9 cellular contexts compared by ENCODE assay signal in genomic region chr4:79042079-79042674, GRCh38.
A peak's percentile ranks its signal among the peaks of the same experiment; 100 is the strongest.
DNase-seq lines count a peak whose midpoint lies in the region; ATAC-seq and TF ChIP-seq lines count a peak whose summit lies in the region.
"Had no signal": no experiment of that assay in that cellular context is flagged by ENCODE, and none has a peak within 500 bp of the region (broad histone marks: within the 10 kb centered on the region; RNA-seq: fewer than 3 reads in every experiment).

No MANE protein-coding gene starts in this region.

- peak; percentile 68 for TF ChIP-seq RAD21 in Ishikawa (IDR thresholded peaks at IDR 0.05; ENCODE audit: low read depth)

- no peak for TF ChIP-seq EP300 in Ishikawa (IDR thresholded peaks at IDR 0.05; ENCODE audit: borderline replicate concordance)

- no peaks in the 10 kb centered on the region for H3K9me3 Mint-ChIP-seq in Calu3 (ENCODE audit: low read depth, unreplicated experiment)
- H3K9me3 Mint-ChIP-seq in type B pancreatic cell = no peaks in the 10 kb centered on the region

- H3K27ac Mint-ChIP-seq in Calu3 (ENCODE audit: unreplicated experiment) = no peak overlapping the region
- no peak overlapping the region for H3K27ac Mint-ChIP-seq in type B pancreatic cell

- no peak for ATAC-seq in omental fat pad (ENCODE audit: low FRiP score)
- ATAC-seq in HG02938 (IDR thresholded peaks at IDR 0.05; ENCODE audit: unreplicated experiment) = no peak

- peak; percentile 9 for DNase-seq in Calu3
- DNase-seq in SK-MEL-5 (ENCODE audit: low read depth, low spot score) = peak; percentile 56
- peak; percentile 59 to 72 for DNase-seq in cardiac muscle cell (ENCODE audit: low read depth in 1 of 2, low spot score in 1 of 2)
- no peak for DNase-seq in type B pancreatic cell (ENCODE audit: extremely low spot score, unreplicated experiment)
- DNase-seq in 8988T = no peak
- no peak for DNase-seq in omental fat pad (ENCODE audit: low spot score)

- H3K4me1 Mint-ChIP-seq in Calu3 (ENCODE audit: low read depth, unreplicated experiment) = peaks cover 8% of the 10 kb centered on the region
- H3K4me1 Mint-ChIP-seq in type B pancreatic cell (ENCODE audit: unreplicated experiment) = peaks cover 26% of the 10 kb centered on the region

- CTCF ChIA-PET in Calu3 (lab: Charles Lee) = interaction anchor here (0.7 kb wide), 1 partner anchor 1032 kb away, joined by 3 read pairs; no protein-coding TSS in a partner anchor

- H3K27me3 Mint-ChIP-seq in Calu3 (ENCODE audit: unreplicated experiment) (no peaks in the 10 kb centered on the region), type B pancreatic cell (peaks cover 56% of the 10 kb centered on the region)

- no peaks in the 10 kb centered on the region for H3K27me3 ChIP-seq in cardiac muscle cell
- H3K27me3 ChIP-seq: tibial nerve had no signal

- no peaks in the 10 kb centered on the region for H3K36me3 Mint-ChIP-seq in Calu3 (ENCODE audit: insufficient read depth, unreplicated experiment)
- H3K36me3 Mint-ChIP-seq in type B pancreatic cell = no peaks in the 10 kb centered on the region

- in situ Hi-C loops in SK-MEL-5 (cut with HindIII; ENCODE audit: low pct_unique_long_range_greater_than_20kb, low sequenced_read_pairs) = no loop called here

- H3K4me3 ChIP-seq in cardiac muscle cell = no peak overlapping the region
- H3K4me3 ChIP-seq: tibial nerve had no signal

- H3K4me3 Mint-ChIP-seq in Calu3 (ENCODE audit: low read depth, unreplicated experiment) = no peak overlapping the region
- no peak overlapping the region for H3K4me3 Mint-ChIP-seq in type B pancreatic cell

- H3K4me1 ChIP-seq in cardiac muscle cell (ENCODE audit: low read depth) = peaks cover 19% of the 10 kb centered on the region

- peak; percentile 28 for TF ChIP-seq CTCF in Calu3 (IDR thresholded peaks at IDR 0.05; ENCODE audit: unreplicated experiment)
- TF ChIP-seq CTCF in cardiac muscle cell (IDR thresholded peaks at IDR 0.05; ENCODE audit: low read depth, low read length) = peak; percentile 58
- peak; percentile 81 for TF ChIP-seq CTCF in type B pancreatic cell (conservative IDR thresholded peaks at IDR 0.05)
- TF ChIP-seq CTCF in omental fat pad (IDR thresholded peaks at IDR 0.05) = no peak

- no peak overlapping the region for H3K27ac ChIP-seq in cardiac muscle cell
- H3K27ac ChIP-seq: tibial nerve had no signal

- H3K9me3 ChIP-seq in cardiac muscle cell (ENCODE audit: low read depth) = no peaks in the 10 kb centered on the region
- H3K9me3 ChIP-seq: tibial nerve had no signal

- H3K36me3 ChIP-seq in cardiac muscle cell = no peaks in the 10 kb centered on the region
- H3K36me3 ChIP-seq: tibial nerve had no signal

- no TSS peak for BruUV-seq in Calu3 (replicated peaks; lab: Mats Ljungman, UMichigan)

- intact Hi-C loops in Calu3 (cut with micrococcal nuclease; ENCODE audit: unreplicated experiment) = loop anchor here (1.0 to 10.0 kb wide), 4 partner anchors 90 to 1175 kb away; no protein-coding TSS in a partner anchor

TF ChIP-seq in Ishikawa, 13 proteins besides CTCF, POLR2A, EP300 and RAD21:
- TF ChIP-seq TEAD4 (IDR thresholded peaks at IDR 0.05) = no peak
- TF ChIP-seq USF1 (IDR thresholded peaks at IDR 0.05) = no peak
- TF ChIP-seq EGR1 (IDR thresholded peaks at IDR 0.05) = no peak
- no peak for TF ChIP-seq FOXM1 (IDR thresholded peaks at IDR 0.05; ENCODE audit: borderline replicate concordance, low read depth)
- TF ChIP-seq TCF12 (IDR thresholded peaks at IDR 0.05; ENCODE audit: low read depth) = no peak
- no peak for TF ChIP-seq TAF1 (IDR thresholded peaks at IDR 0.05; ENCODE audit: low read depth)
- TF ChIP-seq, protein P1, sequence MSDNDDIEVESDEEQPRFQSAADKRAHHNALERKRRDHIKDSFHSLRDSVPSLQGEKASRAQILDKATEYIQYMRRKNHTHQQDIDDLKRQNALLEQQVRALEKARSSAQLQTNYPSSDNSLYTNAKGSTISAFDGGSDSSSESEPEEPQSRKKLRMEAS (IDR thresholded peaks at IDR 0.05) = no peak
- no peak for TF ChIP-seq NFIC (IDR thresholded peaks at IDR 0.05)
- no peak for TF ChIP-seq CEBPB (IDR thresholded peaks at IDR 0.05)
- TF ChIP-seq CREB1 (IDR thresholded peaks at IDR 0.05; ENCODE audit: low read depth) = no peak
- no peak for TF ChIP-seq YY1 (IDR thresholded peaks at IDR 0.05; ENCODE audit: low read depth)
- no peak for TF ChIP-seq REST (IDR thresholded peaks at IDR 0.05; ENCODE audit: low read depth)
- no peak for TF ChIP-seq ZBTB7A (IDR thresholded peaks at IDR 0.05; ENCODE audit: low read depth)

Comparison
In these comparisons a context has a peak if more than half of its experiments do, and no peak if none do; other contexts are left out.
1. DNase-seq: peak in Calu3 (single experiment), SK-MEL-5 (single experiment) and cardiac muscle cell (2 of 2); none in type B pancreatic cell (single experiment), 8988T (single experiment) and omental fat pad (single experiment).
2. CTCF ChIP-seq: peak in Calu3 (single experiment), cardiac muscle cell (single experiment) and type B pancreatic cell (single experiment); none in omental fat pad (0 of 3).